In genomic region chr1:19597463-19598309, GRCh38 we compare ENCODE assay signal across 8 cellular contexts. TPM values are rescaled to one million over a fixed set of nuclear protein-coding genes. Genes with fewer than 3 reads are reported as not detected.
A peak's percentile ranks its signal among the peaks of the same experiment; 100 is the strongest.
DNase-seq lines count a peak whose midpoint lies in the region; ATAC-seq and TF ChIP-seq lines count a peak whose summit lies in the region.

No MANE protein-coding gene starts in this region.

- H3K4me1 ChIP-seq in endocrine pancreas (ENCODE audit: control insufficient read depth, insufficient read depth, low read length) (no peaks in the 10 kb centered on the region), urinary bladder (ENCODE audit: insufficient read depth) (no peaks in the 10 kb centered on the region)

- peak overlapping the region; percentile 92 for H3K27ac ChIP-seq in urinary bladder (ENCODE audit: low read depth)

- 12% methylated on average over 23 of the region's 23 CpGs for WGBS in urinary bladder

- H3K27me3 ChIP-seq in endocrine pancreas (ENCODE audit: control insufficient read depth, insufficient read depth, low read length) = no peaks in the 10 kb centered on the region

- H3K36me3 ChIP-seq in endocrine pancreas (ENCODE audit: control insufficient read depth, insufficient read depth, low read length) = no peaks in the 10 kb centered on the region
- no peaks in the 10 kb centered on the region for H3K36me3 ChIP-seq in urinary bladder (ENCODE audit: insufficient read depth)

- H3K9ac ChIP-seq in endocrine pancreas (ENCODE audit: control insufficient read depth, insufficient read depth, low read length) = peak overlapping the region; percentile 77

- no peaks in the 10 kb centered on the region for H3K9me3 ChIP-seq in endocrine pancreas (ENCODE audit: control insufficient read depth, low read length)

- no peak for TF ChIP-seq CTCF in HFF-Myc (IDR thresholded peaks at IDR 0.05; ENCODE audit: low read depth, low read length, missing control alignments)

- H3K4me3 ChIP-seq in HFF-Myc (replicated peaks; ENCODE audit: low read depth, low read length) (peak overlapping the region; percentile 85), endocrine pancreas (ENCODE audit: control insufficient read depth, insufficient read depth, low read length) (peak overlapping the region; percentile 87), urinary bladder (ENCODE audit: low read depth, low read length) (peak overlapping the region; percentile 89)

- peak; percentile 57 for DNase-seq in DMS114 treated with DMSO at 0.1 percent for 48 hours (lab: John Stamatoyannopoulos, UW; ENCODE audit: unreplicated experiment)
- no peak for DNase-seq in HFF-Myc (ENCODE audit: extremely low read depth, low read depth)
- peak; percentile 57 for DNase-seq in T follicular helper cell (ENCODE audit: low read depth)
- peak; percentile 12 for DNase-seq in mucosa of gallbladder (ENCODE audit: low spot score)

- ATAC-seq in GM19455 (IDR thresholded peaks at IDR 0.05; ENCODE audit: unreplicated experiment) = no peak
- ATAC-seq in HG03095 (IDR thresholded peaks at IDR 0.05; ENCODE audit: unreplicated experiment) = no peak

RNA-seq across cellular contexts. Expression of gene NBL1, which starts 46.4 kb away (rescaled TPM):
- total RNA-seq in mucosa of gallbladder (154 TPM), urinary bladder (59.3 TPM)
- polyA plus RNA-seq in urinary bladder = 374 TPM
